ENCODE assay signal across 8 cellular contexts in the genomic region with DNA sequence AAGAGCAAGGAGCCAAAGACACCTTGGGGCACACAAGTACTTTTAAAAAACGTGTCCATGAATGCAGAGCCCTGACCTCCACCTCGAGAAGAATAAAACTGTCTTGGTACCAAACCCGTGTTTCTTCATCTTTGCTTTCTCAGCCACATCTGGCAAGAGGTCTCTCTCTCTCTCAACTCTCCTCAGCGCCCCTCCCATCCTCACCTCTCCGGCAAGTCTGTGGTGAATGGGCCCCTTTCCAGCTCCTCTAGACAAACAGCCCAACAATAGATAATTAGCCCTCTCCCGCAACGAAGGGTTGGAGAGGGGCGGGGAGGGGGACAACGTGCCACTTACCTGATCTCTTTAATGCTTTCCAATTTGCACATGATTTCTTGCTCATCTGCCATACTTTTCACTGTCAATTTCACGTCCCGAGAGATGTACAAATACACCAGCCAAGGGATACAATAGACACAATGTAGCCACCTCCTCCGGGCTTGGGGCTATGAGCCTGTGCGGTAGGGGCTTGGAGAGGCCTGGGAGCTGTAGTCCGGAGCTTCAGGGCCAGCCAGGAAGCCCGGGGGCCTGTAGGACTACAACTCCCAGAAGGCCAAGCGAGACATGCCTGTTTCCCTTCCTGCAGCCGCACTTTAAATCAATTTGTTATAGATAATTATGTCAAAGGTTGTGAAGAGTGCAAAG. TPM values are rescaled to one million over a fixed set of nuclear protein-coding genes. Genes with fewer than 3 reads are reported as not detected.
DNase-seq lines count a peak whose midpoint lies in the region; ATAC-seq, FAIRE-seq and TF ChIP-seq lines count a peak whose summit lies in the region.

A gene with protein sequence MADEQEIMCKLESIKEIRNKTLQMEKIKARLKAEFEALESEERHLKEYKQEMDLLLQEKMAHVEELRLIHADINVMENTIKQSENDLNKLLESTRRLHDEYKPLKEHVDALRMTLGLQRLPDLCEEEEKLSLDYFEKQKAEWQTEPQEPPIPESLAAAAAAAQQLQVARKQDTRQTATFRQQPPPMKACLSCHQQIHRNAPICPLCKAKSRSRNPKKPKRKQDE (minus strand): TSS at position 462 of the 684 bp plus-strand sequence. CDS start 73 bp downstream, at position 389.

- H2BK5ac ChIP-seq in neuronal stem cell (ENCODE audit: low read length) = no peak within 1 kb of the TSS

- no peak within 1 kb of the TSS for H3K4ac ChIP-seq in neuronal stem cell (ENCODE audit: low read length)

- no CpG with 5 or more reads among the region's 17 CpGs for WGBS in neuronal stem cell (ENCODE audit: extremely low coverage in 2 of 2, insufficient read length in 2 of 2, insufficient replicate concordance in 1 of 2), 2 donors
- 23% methylated on average over 17 of the region's 17 CpGs for WGBS in suprapubic skin

- no peak within 1 kb of the TSS for H4K91ac ChIP-seq in neuronal stem cell (ENCODE audit: low read depth, low read length, poor library complexity)

- H3K4me1 ChIP-seq in neuronal stem cell (ENCODE audit: control insufficient read depth in 2 of 2, insufficient read depth in 1 of 2, low read depth in 1 of 2, low read length in 2 of 2) = peaks cover 0 to 3% of the 10 kb centered on the region in 2 donors
- H3K4me1 ChIP-seq in suprapubic skin = peaks cover 3% of the 10 kb centered on the region

- H2AFZ ChIP-seq in neuronal stem cell (ENCODE audit: low read length) = peak within 1 kb of the TSS; percentile 88

- TF ChIP-seq CTCF in AG09309 (IDR thresholded peaks at IDR 0.05; ENCODE audit: control insufficient read depth, insufficient read depth, low read depth, low read length, missing control alignments) (no peak), suprapubic skin (IDR thresholded peaks at IDR 0.05) (no peak)

- H2BK12ac ChIP-seq in neuronal stem cell (ENCODE audit: low read length) = no peak within 1 kb of the TSS

- TF ChIP-seq POLR2A in suprapubic skin (IDR thresholded peaks at IDR 0.05) = no peak

- H3K79me1 ChIP-seq in neuronal stem cell (ENCODE audit: low read depth, low read length) = no peaks in the 10 kb centered on the region

- H3K27me3 ChIP-seq in neuronal stem cell (ENCODE audit: control insufficient read depth in 3 of 3, insufficient read depth in 3 of 3, low read depth in 1 of 3, low read length in 3 of 3) = no peaks in the 10 kb centered on the region
- H3K27me3 ChIP-seq in suprapubic skin = no peaks in the 10 kb centered on the region

- no peak within 1 kb of the TSS for H2AK5ac ChIP-seq in neuronal stem cell (ENCODE audit: low read depth, low read length)

- H3K4me3 ChIP-seq in AG09309 (ENCODE audit: control insufficient read depth, low read depth, low read length) (peak within 1 kb of the TSS; percentile 50), neuronal stem cell (ENCODE audit: low read length in 2 of 2) (peak within 1 kb of the TSS; percentile 65 to 85), suprapubic skin (peak within 1 kb of the TSS; percentile 57)

- no peak within 1 kb of the TSS for H2BK120ac ChIP-seq in neuronal stem cell (ENCODE audit: low read depth, low read length)

- peak within 1 kb of the TSS; percentile 72 for H3K9ac ChIP-seq in neuronal stem cell (ENCODE audit: low read depth, low read length, poor library complexity)

- peaks cover 5 to 18% of the 10 kb centered on the region in 2 donors for H3K9me3 ChIP-seq in neuronal stem cell (replicated peaks in 1 of 2; ENCODE audit: control insufficient read depth in 2 of 2, insufficient read depth in 1 of 2, low read depth in 1 of 2, low read length in 2 of 2)
- H3K9me3 ChIP-seq in suprapubic skin = no peaks in the 10 kb centered on the region

- no peak within 1 kb of the TSS for H4K8ac ChIP-seq in neuronal stem cell (ENCODE audit: low read depth, low read length)

- peak within 1 kb of the TSS; percentile 71 for H3K27ac ChIP-seq in neuronal stem cell (replicated peaks; ENCODE audit: low read length)
- no peak within 1 kb of the TSS for H3K27ac ChIP-seq in suprapubic skin

- no peak for FAIRE-seq in frontal cortex (lab: Jason Lieb, UNC)

- peak within 1 kb of the TSS; percentile 80 for H3K18ac ChIP-seq in neuronal stem cell (ENCODE audit: low read length)

- no peak within 1 kb of the TSS for H2BK15ac ChIP-seq in neuronal stem cell (ENCODE audit: low read length)

- H3K4me2 ChIP-seq in neuronal stem cell (ENCODE audit: insufficient read depth, low read length, poor library complexity, severe bottlenecking) = peak within 1 kb of the TSS; percentile 62

- ATAC-seq in GM19324 (IDR thresholded peaks at IDR 0.05; ENCODE audit: low FRiP score, unreplicated experiment) (peak; percentile 98), HG03457 (IDR thresholded peaks at IDR 0.05; ENCODE audit: unreplicated experiment) (peak; percentile 100)

- H3K14ac ChIP-seq in neuronal stem cell (ENCODE audit: low read length) = peak within 1 kb of the TSS; percentile 3

- DNase-seq in AG09309 (ENCODE audit: low read depth) (peak; percentile 17), SHP77 treated with DMSO at 0.1 percent for 48 hours (lab: John Stamatoyannopoulos, UW) (peak; percentile 38), frontal cortex (ENCODE audit: low spot score in 2 of 2) (peak; percentile 25 to 52), neuronal stem cell (ENCODE audit: low spot score) (peak; percentile 69), suprapubic skin (ENCODE audit: low spot score in 2 of 2) (peak; percentile 72 to 73)
- DNase-seq in activated naive CD4-positive, alpha-beta T cell (lab: John Stamatoyannopoulos, UW) = peak; percentile 1 to 39 (median 7)

- no peak for TF ChIP-seq EP300 in suprapubic skin (IDR thresholded peaks at IDR 0.05)

- no peaks in the 10 kb centered on the region for H3K36me3 ChIP-seq in neuronal stem cell (replicated peaks in 1 of 2; ENCODE audit: control insufficient read depth in 2 of 2, insufficient read depth in 2 of 2, low read length in 2 of 2)
- H3K36me3 ChIP-seq in suprapubic skin = no peaks in the 10 kb centered on the region

- H3K23ac ChIP-seq in neuronal stem cell (ENCODE audit: low read depth, low read length, poor library complexity) = no peak within 1 kb of the TSS

RNA-seq across cellular contexts. Expression of the gene that starts here (rescaled TPM):
- 11.0 TPM for total RNA-seq in frontal cortex
- polyA plus RNA-seq in neuronal stem cell (2013, experiment 1 of 2) = 33.8 TPM
- 33.5 TPM for polyA plus RNA-seq in neuronal stem cell (2013, experiment 2 of 2)
- 1 to 10 TPM; 2.8 to 7.0 (median 6.1) TPM for total RNA-seq in suprapubic skin

Comparison
In these comparisons a context has a peak if more than half of its experiments do, and no peak if none do; other contexts are left out.
1. DNase-seq: peak in every context shown above with its lines; median percentile 72 in suprapubic skin; 69 in neuronal stem cell; 38 in frontal cortex; 38 in SHP77 treated with DMSO at 0.1 percent for 48 hours; 17 in AG09309; 7 in activated naive CD4-positive, alpha-beta T cell.